In the genomic region with DNA sequence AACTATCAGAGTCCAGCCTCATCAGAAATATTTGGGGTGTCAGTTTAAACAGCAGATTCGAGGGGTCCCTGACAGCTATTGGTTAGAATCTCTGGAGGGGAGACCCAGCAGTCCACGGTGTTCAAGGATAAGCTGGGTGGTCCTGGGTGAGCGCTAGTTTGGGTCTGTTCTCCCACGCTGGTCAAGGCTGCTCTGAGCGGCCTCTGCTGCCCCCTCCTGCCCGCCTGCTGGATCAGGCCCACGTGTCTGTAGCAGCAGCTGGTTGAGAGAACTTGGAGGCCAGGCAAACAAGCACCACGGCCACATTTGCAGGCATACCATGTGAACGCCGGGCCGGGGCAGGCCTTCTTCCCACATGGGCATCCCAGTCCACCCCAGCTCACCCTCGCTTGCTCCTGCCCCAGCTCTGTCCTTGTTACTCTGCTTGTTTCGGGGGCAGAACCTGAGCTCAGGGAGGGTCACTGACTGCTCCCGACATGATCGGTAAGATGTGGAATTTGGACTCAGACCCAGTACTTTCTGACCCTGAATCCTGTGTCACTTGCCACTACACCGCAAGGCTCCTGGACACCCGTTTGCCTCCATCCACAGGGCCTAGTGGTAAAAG, we compare ENCODE assay signal across 1 cellular context.
A peak's percentile ranks its signal among the peaks of the same experiment; 100 is the strongest.
TF ChIP-seq lines count a peak whose summit lies in the region.

No MANE protein-coding gene starts in this region.

TF ChIP-seq in IMR-90, 13 proteins besides CTCF, POLR2A, EP300 and RAD21:
- 0 out of 2 replicates have a peak, but pooled peaks have one; percentile 54 for TF ChIP-seq MAZ (IDR thresholded peaks at IDR 0.05; ENCODE audit: borderline replicate concordance, low read depth, low read length)
- TF ChIP-seq MAFK (IDR thresholded peaks at IDR 0.05; ENCODE audit: low read depth, low read length) = no peak
- TF ChIP-seq MXI1 (IDR thresholded peaks at IDR 0.05; ENCODE audit: borderline replicate concordance, low read depth, low read length) = peak; percentile 96
- TF ChIP-seq CHD1 (IDR thresholded peaks at IDR 0.05; ENCODE audit: low read depth, low read length) = no peak
- no peak for TF ChIP-seq NFE2L2 (IDR thresholded peaks at IDR 0.05; ENCODE audit: low read depth, low read length)
- TF ChIP-seq BHLHE40 (IDR thresholded peaks at IDR 0.05; ENCODE audit: low read depth, low read length) = no peak
- no peak for TF ChIP-seq CEBPB (IDR thresholded peaks at IDR 0.05; ENCODE audit: low read depth, low read length)
- TF ChIP-seq, protein P1, sequence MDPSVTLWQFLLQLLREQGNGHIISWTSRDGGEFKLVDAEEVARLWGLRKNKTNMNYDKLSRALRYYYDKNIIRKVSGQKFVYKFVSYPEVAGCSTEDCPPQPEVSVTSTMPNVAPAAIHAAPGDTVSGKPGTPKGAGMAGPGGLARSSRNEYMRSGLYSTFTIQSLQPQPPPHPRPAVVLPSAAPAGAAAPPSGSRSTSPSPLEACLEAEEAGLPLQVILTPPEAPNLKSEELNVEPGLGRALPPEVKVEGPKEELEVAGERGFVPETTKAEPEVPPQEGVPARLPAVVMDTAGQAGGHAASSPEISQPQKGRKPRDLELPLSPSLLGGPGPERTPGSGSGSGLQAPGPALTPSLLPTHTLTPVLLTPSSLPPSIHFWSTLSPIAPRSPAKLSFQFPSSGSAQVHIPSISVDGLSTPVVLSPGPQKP (IDR thresholded peaks at IDR 0.05; ENCODE audit: borderline replicate concordance, low read depth, low read length) = no peak
- no peak for TF ChIP-seq RFX5 (IDR thresholded peaks at IDR 0.05; ENCODE audit: low read depth, low read length)
- TF ChIP-seq SMC3 (IDR thresholded peaks at IDR 0.05; ENCODE audit: low read depth, low read length) = peak; percentile 64
- TF ChIP-seq RCOR1 (IDR thresholded peaks at IDR 0.05; ENCODE audit: insufficient replicate concordance, low read length) = no peak
- TF ChIP-seq, protein P2, sequence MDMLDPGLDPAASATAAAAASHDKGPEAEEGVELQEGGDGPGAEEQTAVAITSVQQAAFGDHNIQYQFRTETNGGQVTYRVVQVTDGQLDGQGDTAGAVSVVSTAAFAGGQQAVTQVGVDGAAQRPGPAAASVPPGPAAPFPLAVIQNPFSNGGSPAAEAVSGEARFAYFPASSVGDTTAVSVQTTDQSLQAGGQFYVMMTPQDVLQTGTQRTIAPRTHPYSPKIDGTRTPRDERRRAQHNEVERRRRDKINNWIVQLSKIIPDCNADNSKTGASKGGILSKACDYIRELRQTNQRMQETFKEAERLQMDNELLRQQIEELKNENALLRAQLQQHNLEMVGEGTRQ (IDR thresholded peaks at IDR 0.05; ENCODE audit: low read depth, low read length) = peak; percentile 80
- no peak for TF ChIP-seq FOS (IDR thresholded peaks at IDR 0.05; ENCODE audit: low read depth, low read length)
